Comparison of ENCODE assay signal across 8 cellular contexts in the genomic region with DNA sequence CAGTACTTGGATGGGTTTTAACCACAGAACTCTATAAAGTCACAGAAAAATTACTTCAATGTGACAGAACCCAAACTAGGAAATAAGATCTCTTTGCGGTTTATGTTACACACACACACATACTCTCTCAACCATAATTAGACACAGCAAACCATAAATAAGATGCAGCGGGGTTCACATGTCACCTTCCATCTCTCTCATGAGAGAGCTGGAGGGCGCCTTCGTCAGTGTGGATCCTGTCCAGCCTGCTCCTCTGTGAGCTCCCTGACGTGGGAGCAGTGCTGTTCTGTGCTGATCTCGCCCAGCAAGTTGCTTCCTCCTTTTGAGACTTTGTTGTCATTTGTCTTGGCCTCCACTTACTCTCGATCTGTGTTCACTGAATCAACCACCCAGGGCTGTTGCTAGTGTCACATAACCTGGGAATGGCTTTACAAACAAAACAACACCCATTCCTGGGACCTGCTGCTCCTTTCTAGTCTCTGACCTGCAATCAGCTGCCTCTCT.
DNase-seq lines count a peak whose midpoint lies in the region; ATAC-seq and TF ChIP-seq lines count a peak whose summit lies in the region.

No MANE protein-coding gene starts in this region.

- no peaks in the 10 kb centered on the region for H3K36me3 Mint-ChIP-seq in activated T-helper 2 cell treated with anti-CD3 and anti-CD28 coated beads, Interferon-gamma antibody, Interleukin-2, Interleukin-4, amounts not matched to agents 10 μg/mL and 5 μg/mL and 100 μg/mL, durations not matched to agents 14 hours and 24 hours and 36 hours (ENCODE audit: low read depth)

- H3K9me3 Mint-ChIP-seq in activated T-helper 2 cell treated with anti-CD3 and anti-CD28 coated beads, Interferon-gamma antibody, Interleukin-2, Interleukin-4, amounts not matched to agents 10 μg/mL and 5 μg/mL and 100 μg/mL, durations not matched to agents 14 hours and 24 hours and 36 hours = peaks cover 12% of the 10 kb centered on the region

- DNase-seq in CD1c-positive myeloid dendritic cell (ENCODE audit: extremely low spot score) (peak; percentile 6), D341Med (ENCODE audit: low spot score) (no peak), islet precursor cell (no peak), omental fat pad (ENCODE audit: low spot score) (no peak)
- DNase-seq in activated T-helper 2 cell treated with anti-CD3 and anti-CD28 coated beads, Interferon-gamma antibody, Interleukin-2, Interleukin-4, amounts not matched to agents 10 μg/mL and 5 μg/mL and 100 μg/mL, durations not matched to agents 14 hours and 24 hours and 36 hours (ENCODE audit: low spot score) = peak; percentile 20
- DNase-seq in stimulated activated naive CD8-positive, alpha-beta T cell treated with anti-CD3 and anti-CD28 coated beads, Interleukin-15, Interleukin-2, amounts not matched to agents 100 U/mL and 50 U/mL, for 24 hours = peak; percentile 16

- intact Hi-C loops in activated T-helper 2 cell treated with anti-CD3 and anti-CD28 coated beads, Interferon-gamma antibody, Interleukin-2, Interleukin-4, amounts not matched to agents 10 μg/mL and 5 μg/mL and 100 μg/mL, durations not matched to agents 14 hours and 24 hours and 36 hours (cut with micrococcal nuclease) = no loop called here

- peaks cover 8% of the 10 kb centered on the region for H3K4me1 Mint-ChIP-seq in activated T-helper 2 cell treated with anti-CD3 and anti-CD28 coated beads, Interferon-gamma antibody, Interleukin-2, Interleukin-4, amounts not matched to agents 10 μg/mL and 5 μg/mL and 100 μg/mL, durations not matched to agents 14 hours and 24 hours and 36 hours (ENCODE audit: low read depth)

- peak overlapping the region; percentile 69 for H3K27ac Mint-ChIP-seq in activated T-helper 2 cell treated with anti-CD3 and anti-CD28 coated beads, Interferon-gamma antibody, Interleukin-2, Interleukin-4, amounts not matched to agents 10 μg/mL and 5 μg/mL and 100 μg/mL, durations not matched to agents 14 hours and 24 hours and 36 hours

- no peak for TF ChIP-seq CTCF in omental fat pad (IDR thresholded peaks at IDR 0.05)

- no peaks in the 10 kb centered on the region for H3K27me3 Mint-ChIP-seq in activated T-helper 2 cell treated with anti-CD3 and anti-CD28 coated beads, Interferon-gamma antibody, Interleukin-2, Interleukin-4, amounts not matched to agents 10 μg/mL and 5 μg/mL and 100 μg/mL, durations not matched to agents 14 hours and 24 hours and 36 hours (ENCODE audit: low read depth)

- ATAC-seq in GM18907 (IDR thresholded peaks at IDR 0.05; ENCODE audit: unreplicated experiment) (peak; percentile 84), HG03432 (IDR thresholded peaks at IDR 0.05; ENCODE audit: unreplicated experiment) (peak; percentile 85), omental fat pad (ENCODE audit: low FRiP score) (no peak)
- ATAC-seq in stimulated activated naive CD8-positive, alpha-beta T cell treated with anti-CD3 and anti-CD28 coated beads, Interleukin-15, Interleukin-2, amounts not matched to agents 100 U/mL and 50 U/mL, for 24 hours = peak; percentile 55

- H3K4me3 Mint-ChIP-seq in activated T-helper 2 cell treated with anti-CD3 and anti-CD28 coated beads, Interferon-gamma antibody, Interleukin-2, Interleukin-4, amounts not matched to agents 10 μg/mL and 5 μg/mL and 100 μg/mL, durations not matched to agents 14 hours and 24 hours and 36 hours (ENCODE audit: low read depth) = peak overlapping the region; percentile 53

Comparison
In these comparisons a context has a peak if more than half of its experiments do, and no peak if none do; other contexts are left out.
1. DNase-seq: peak in CD1c-positive myeloid dendritic cell (single experiment), activated T-helper 2 cell treated with anti-CD3 and anti-CD28 coated beads, Interferon-gamma antibody, Interleukin-2, Interleukin-4, amounts not matched to agents 10 μg/mL and 5 μg/mL and 100 μg/mL, durations not matched to agents 14 hours and 24 hours and 36 hours (single experiment) and stimulated activated naive CD8-positive, alpha-beta T cell treated with anti-CD3 and anti-CD28 coated beads, Interleukin-15, Interleukin-2, amounts not matched to agents 100 U/mL and 50 U/mL, for 24 hours (single experiment); none in D341Med (single experiment), islet precursor cell (single experiment) and omental fat pad (single experiment).